In genomic region chr5:138905541-138905940, GRCh38 we compare ENCODE assay signal across 17 cellular contexts. TPM values are rescaled to one million over a fixed set of nuclear protein-coding genes. Genes with fewer than 3 reads are reported as not detected.
DNase-seq lines count a peak whose midpoint lies in the region; ATAC-seq lines count a peak whose summit lies in the region.
"Had no signal": no experiment of that assay in that cellular context is flagged by ENCODE, and none has a peak within 500 bp of the region (broad histone marks: within the 10 kb centered on the region; RNA-seq: fewer than 3 reads in every experiment).

No MANE protein-coding gene starts in this region.

- H3K9me3 ChIP-seq in GM23248 (ENCODE audit: low read depth), result no peaks in the 10 kb centered on the region

- in situ Hi-C loops in GM23248 (cut with MboI), result no loop called here

- no peaks in the 10 kb centered on the region for H3K27me3 ChIP-seq in GM23248 (replicated peaks; ENCODE audit: insufficient read depth)

- no peaks in the 10 kb centered on the region for H3K9me2 ChIP-seq in GM23248 (ENCODE audit: insufficient read depth)

- DNase-seq in GM23248 (peak; percentile 65), SW480 (ENCODE audit: low spot score) (peak; percentile 37), iris pigment epithelial cell (ENCODE audit: low read depth) (peak; percentile 81), smooth muscle cell of the brain vasculature (ENCODE audit: low read depth, low spot score) (peak; percentile 43), DMS 273 (lab: John Stamatoyannopoulos, UW; ENCODE audit: unreplicated experiment) (no peak), MV-4-11 (lab: John Stamatoyannopoulos, UW) (no peak)
- DNase-seq: activated CD4-positive, alpha-beta T cell treated with anti-CD3 and anti-CD28 coated beads, Interleukin-2, amount 10 ng/mL, durations not matched to agents 24 days and 14 days; anterior cingulate cortex; Calu3; effector CD4-positive, alpha-beta T cell; left cardiac atrium; naive thymus-derived CD8-positive, alpha-beta T cell; NCI-H1048; PC-9 had no signal

- peak overlapping the region; percentile 17 for H3K27ac ChIP-seq in GM23248
- H3K27ac ChIP-seq: PC-9 had no signal

- peaks cover 44% of the 10 kb centered on the region for H3K79me2 ChIP-seq in GM23248 (ENCODE audit: insufficient read depth)

- H3K4me1 ChIP-seq in GM23248 (ENCODE audit: insufficient read depth), result peaks cover 16% of the 10 kb centered on the region; the same call in 1 of the 2 replicates

- no peak overlapping the region for H3K4me2 ChIP-seq in GM23248 (ENCODE audit: unreplicated experiment)
- H3K4me2 ChIP-seq: PC-9 had no signal

- H3K4me3 ChIP-seq in GM23248, result no peak overlapping the region
- H3K4me3 ChIP-seq: PC-9 had no signal

- H3K9ac ChIP-seq in GM23248, result no peak overlapping the region

- ATAC-seq in HG03025 (IDR thresholded peaks at IDR 0.05; ENCODE audit: low FRiP score, unreplicated experiment), result no peak
- ATAC-seq in GM19463 (IDR thresholded peaks at IDR 0.05; ENCODE audit: unreplicated experiment), result no peak
- ATAC-seq: HepG2; left cardiac atrium; naive thymus-derived CD8-positive, alpha-beta T cell had no signal

- H3K36me3 ChIP-seq in GM23248 (ENCODE audit: low read depth), result peaks cover 39% of the 10 kb centered on the region

- no peak overlapping the region for H2AFZ ChIP-seq in GM23248
- H2AFZ ChIP-seq: PC-9 had no signal

- 95 to 100% methylated on average over 1 of the region's 1 CpG for WGBS in GM23248 (ENCODE audit: low coverage in 1 of 2, low lambda C conversion rate in 2 of 2, missing lambda C conversion rate in 2 of 2), 2 experiments

- no peaks in the 10 kb centered on the region for H4K20me1 ChIP-seq in GM23248 (ENCODE audit: insufficient read depth)

- peaks cover 21% of the 10 kb centered on the region for H3F3A ChIP-seq in GM23248 (ENCODE audit: insufficient read depth)

RNA-seq across cellular contexts. Expression of gene LRRTM2, which starts 30.4 kb away (rescaled TPM):
- total RNA-seq in GM23248 (2014; rRNA removed; shearing (Covaris generic)), result 0.11 and 0.38 TPM in 2 replicates
- 0.22 and 0.71 TPM in 2 replicates for polyA plus RNA-seq in GM23248 (2016; fragmentation: Nextera tagmentation; extraction: Ambion mirVana)
- total RNA-seq: Calu3; HepG2; naive thymus-derived CD8-positive, alpha-beta T cell; PC-9 had no signal
- polyA plus RNA-seq: HepG2; naive thymus-derived CD8-positive, alpha-beta T cell had no signal

Comparison
In these comparisons a context has a peak if more than half of its experiments do, and no peak if none do; other contexts are left out.
1. DNase-seq: peak in GM23248 (single experiment), SW480 (single experiment), iris pigment epithelial cell (single experiment) and smooth muscle cell of the brain vasculature (single experiment); none in DMS 273 (single experiment) and MV-4-11 (single experiment).